18 cellular contexts compared by ENCODE assay signal in genomic region chr12:131035268-131035681, GRCh38.
DNase-seq lines count a peak whose midpoint lies in the region; ATAC-seq and TF ChIP-seq lines count a peak whose summit lies in the region.
"Had no signal": no experiment of that assay in that cellular context is flagged by ENCODE, and none has a peak within 500 bp of the region (broad histone marks: within the 10 kb centered on the region; RNA-seq: fewer than 3 reads in every experiment).

No MANE protein-coding gene starts in this region.

- H3K4me3 ChIP-seq in neuronal stem cell (ENCODE audit: low read length in 2 of 2) = peak overlapping the region in 1 of 2 donors; percentile 19
- H3K4me3 ChIP-seq: GM23248, pancreas, tibial artery had no signal

- H3K9me3 Mint-ChIP-seq in chondrocyte (ENCODE audit: low read depth) = no peaks in the 10 kb centered on the region

- no peaks in the 10 kb centered on the region for H3K36me3 Mint-ChIP-seq in chondrocyte (ENCODE audit: low read depth)

- DNase-seq in GM10266 (ENCODE audit: extremely low spot score) (peak; percentile 60), chondrocyte (ENCODE audit: low spot score) (peak; percentile 85), neuronal stem cell (ENCODE audit: low spot score) (no peak), NCI-H1436 treated with DMSO at 0.1 percent for 48 hours (lab: John Stamatoyannopoulos, UW) (no peak), dermis blood vessel endothelial cell (no peak), NCI-H1694 (lab: John Stamatoyannopoulos, UW) (no peak)
- DNase-seq: activated naive CD4-positive, alpha-beta T cell treated with anti-CD3 and anti-CD28 coated beads, Interleukin-2, amount 50 U/mL, for 16 hours; C1 segment of cervical spinal cord; effector CD8-positive, alpha-beta T cell; GM23248; mesendoderm; MM.1S; stimulated activated CD4-positive, alpha-beta T cell treated with anti-CD3 and anti-CD28 coated beads, Interleukin-15, amount 100 ng/mL, for 24 hours; tibial artery had no signal

- no CpG with 5 or more reads among the region's 16 CpGs for WGBS in neuronal stem cell (ENCODE audit: extremely low coverage in 2 of 2, insufficient read length in 2 of 2, insufficient replicate concordance in 1 of 2), 2 donors

- peaks cover 0 to 4% (median 0%) of the 10 kb centered on the region in 3 experiments for H3K27me3 ChIP-seq in neuronal stem cell (ENCODE audit: control insufficient read depth in 3 of 3, insufficient read depth in 3 of 3, low read depth in 1 of 3, low read length in 3 of 3)
- H3K27me3 ChIP-seq: pancreas, tibial artery had no signal

- H4K8ac ChIP-seq in neuronal stem cell (ENCODE audit: low read depth, low read length) = no peak overlapping the region

- no peak overlapping the region for H4K91ac ChIP-seq in neuronal stem cell (ENCODE audit: low read depth, low read length, poor library complexity)

- TF ChIP-seq CTCF in GM10266 (IDR thresholded peaks at IDR 0.05; ENCODE audit: control insufficient read depth, insufficient read depth, low read depth, missing control alignments) = no peak
- TF ChIP-seq CTCF in chondrocyte (IDR thresholded peaks at IDR 0.05) = no peak

- no peak overlapping the region for H3K27ac Mint-ChIP-seq in chondrocyte (ENCODE audit: unreplicated experiment)

- H2BK12ac ChIP-seq in neuronal stem cell (ENCODE audit: low read length) = no peak overlapping the region

- H3K18ac ChIP-seq in neuronal stem cell (ENCODE audit: low read length) = peak overlapping the region; percentile 88

- H3K27me3 Mint-ChIP-seq in chondrocyte (ENCODE audit: low read depth) = peaks cover 8% of the 10 kb centered on the region

- H3K36me3 ChIP-seq in neuronal stem cell (replicated peaks in 1 of 2; ENCODE audit: control insufficient read depth in 2 of 2, insufficient read depth in 2 of 2, low read length in 2 of 2) = no peaks in the 10 kb centered on the region
- H3K36me3 ChIP-seq: pancreas had no signal

- peak overlapping the region; percentile 47 for H3K9ac ChIP-seq in neuronal stem cell (ENCODE audit: low read depth, low read length, poor library complexity)
- H3K9ac ChIP-seq: GM23248 had no signal

- H3K9me3 ChIP-seq in neuronal stem cell (replicated peaks in 1 of 2; ENCODE audit: control insufficient read depth in 2 of 2, insufficient read depth in 1 of 2, low read depth in 1 of 2, low read length in 2 of 2) = no peaks in the 10 kb centered on the region
- H3K9me3 ChIP-seq: pancreas, tibial artery had no signal

- ATAC-seq in GM21723 (IDR thresholded peaks at IDR 0.05; ENCODE audit: unreplicated experiment) = peak; percentile 89
- ATAC-seq in GM18517 (IDR thresholded peaks at IDR 0.05; ENCODE audit: unreplicated experiment) = no peak
- ATAC-seq: pancreas, SK-N-SH treated with all-trans-retinoic acid at 6 μM for 48 hours had no signal

- H3K79me1 ChIP-seq in neuronal stem cell (ENCODE audit: low read depth, low read length) = no peaks in the 10 kb centered on the region

- no peak overlapping the region for H2BK120ac ChIP-seq in neuronal stem cell (ENCODE audit: low read depth, low read length)

- H3K4ac ChIP-seq in neuronal stem cell (ENCODE audit: low read length) = no peak overlapping the region

- no peak overlapping the region for H3K4me2 ChIP-seq in neuronal stem cell (ENCODE audit: insufficient read depth, low read length, poor library complexity, severe bottlenecking)

- H3K4me3 Mint-ChIP-seq in chondrocyte (ENCODE audit: unreplicated experiment) = no peak overlapping the region

- no peak overlapping the region for H2AFZ ChIP-seq in neuronal stem cell (ENCODE audit: low read length)
- H2AFZ ChIP-seq: GM23248 had no signal

- no peak overlapping the region for H2AK5ac ChIP-seq in neuronal stem cell (ENCODE audit: low read depth, low read length)

- peaks cover 2% of the 10 kb centered on the region for H3K4me1 Mint-ChIP-seq in chondrocyte (ENCODE audit: low read depth)

- H3K27ac ChIP-seq in neuronal stem cell (replicated peaks; ENCODE audit: low read length) = no peak overlapping the region
- H3K27ac ChIP-seq: GM23248, pancreas, tibial artery had no signal

- no peak overlapping the region for H2BK5ac ChIP-seq in neuronal stem cell (ENCODE audit: low read length)

- peaks cover 15 to 21% of the 10 kb centered on the region in 2 donors for H3K4me1 ChIP-seq in neuronal stem cell (ENCODE audit: control insufficient read depth in 2 of 2, insufficient read depth in 1 of 2, low read depth in 1 of 2, low read length in 2 of 2)
- H3K4me1 ChIP-seq: pancreas, tibial artery had no signal

- H2BK15ac ChIP-seq in neuronal stem cell (ENCODE audit: low read length) = no peak overlapping the region

- H3K14ac ChIP-seq in neuronal stem cell (ENCODE audit: low read length) = no peak overlapping the region

- H3K23ac ChIP-seq in neuronal stem cell (ENCODE audit: low read depth, low read length, poor library complexity) = no peak overlapping the region

Comparison
In these comparisons a context has a peak if more than half of its experiments do, and no peak if none do; other contexts are left out.
1. DNase-seq: peak in GM10266 (single experiment) and chondrocyte (single experiment); none in neuronal stem cell (single experiment), NCI-H1436 treated with DMSO at 0.1 percent for 48 hours (single experiment), dermis blood vessel endothelial cell (single experiment) and NCI-H1694 (single experiment).